Comparison of ENCODE assay signal across 8 cellular contexts in the genomic region with DNA sequence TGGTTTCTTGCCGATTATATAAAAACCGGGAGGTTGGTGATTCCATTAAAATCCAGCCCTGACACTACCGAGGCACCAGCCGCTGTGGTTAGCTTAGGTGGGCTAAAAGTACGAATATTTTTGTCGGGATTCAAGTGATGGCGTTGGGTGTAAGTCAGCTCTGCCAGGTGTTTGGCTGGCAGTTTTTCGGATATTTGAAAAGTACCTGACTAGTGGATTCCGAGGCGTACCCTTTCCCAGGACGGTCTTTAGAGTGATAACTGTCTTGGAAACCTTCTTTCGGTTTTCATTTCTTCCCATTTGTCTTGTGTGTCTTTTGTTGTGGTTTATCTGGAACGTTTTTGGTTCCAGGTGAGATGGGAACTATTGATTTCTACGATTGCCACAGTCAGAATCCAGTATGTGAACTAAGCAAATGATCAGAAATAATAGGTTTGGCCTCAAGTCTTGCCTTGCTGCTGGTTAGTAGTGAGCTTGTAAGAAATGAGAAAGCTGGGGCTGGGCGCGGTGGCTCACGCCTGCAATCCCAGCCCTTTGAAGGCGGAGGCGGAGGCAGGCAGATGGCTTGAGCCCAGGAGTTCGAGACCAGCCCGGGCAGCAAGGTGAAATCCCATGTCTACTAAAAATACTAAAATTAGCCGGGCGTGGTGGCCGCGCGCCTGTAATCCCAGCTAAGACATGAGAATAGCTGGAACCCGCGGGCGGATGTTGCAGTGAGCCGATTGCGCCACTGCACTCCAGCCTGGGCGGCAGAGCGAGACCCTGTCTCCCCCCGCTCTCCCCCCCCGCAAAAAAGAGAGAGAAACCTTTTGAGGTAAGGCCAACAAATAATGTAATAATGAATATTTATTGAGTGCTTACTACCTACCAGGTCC. TPM values are rescaled to one million over a fixed set of nuclear protein-coding genes. Genes with fewer than 3 reads are reported as not detected.
A peak's percentile ranks its signal among the peaks of the same experiment; 100 is the strongest.
DNase-seq lines count a peak whose midpoint lies in the region; ATAC-seq and TF ChIP-seq lines count a peak whose summit lies in the region.

No MANE protein-coding gene starts in this region.

- no peaks in the 10 kb centered on the region for H3K9me3 Mint-ChIP-seq in activated CD4-positive, alpha-beta T cell treated with anti-CD3 and anti-CD28 coated beads for 36 hours (ENCODE audit: low read depth)
- no peaks in the 10 kb centered on the region for H3K9me3 Mint-ChIP-seq in memory B cell

- H3K27me3 ChIP-seq in effector memory CD4-positive, alpha-beta T cell (replicated peaks; ENCODE audit: control insufficient read depth, insufficient read depth, low read length, poor library complexity, severe bottlenecking) = no peaks in the 10 kb centered on the region

- peak overlapping the region; percentile 87 for H3K27ac Mint-ChIP-seq in activated CD4-positive, alpha-beta T cell treated with anti-CD3 and anti-CD28 coated beads for 36 hours
- peak overlapping the region; percentile 94 for H3K27ac Mint-ChIP-seq in memory B cell

- ATAC-seq in activated CD4-positive, alpha-beta T cell treated with anti-CD3 and anti-CD28 coated beads for 36 hours = no peak
- ATAC-seq in memory B cell (ENCODE audit: low read depth) = no peak
- ATAC-seq in GM21576 (IDR thresholded peaks at IDR 0.05; ENCODE audit: unreplicated experiment) = no peak

- peaks cover 45% of the 10 kb centered on the region for H3K4me1 Mint-ChIP-seq in activated CD4-positive, alpha-beta T cell treated with anti-CD3 and anti-CD28 coated beads for 36 hours
- peaks cover 34% of the 10 kb centered on the region for H3K4me1 Mint-ChIP-seq in memory B cell

- POLR2A ChIA-PET in activated CD4-positive, alpha-beta T cell treated with anti-CD3 and anti-CD28 coated beads for 36 hours (lab: Charles Lee) = interaction anchor here (0.6 to 0.7 kb wide), 2 partner anchors 40 to 1108 kb away, joined by 3 to 5 read pairs; no protein-coding TSS in a partner anchor

- H3K27me3 Mint-ChIP-seq in activated CD4-positive, alpha-beta T cell treated with anti-CD3 and anti-CD28 coated beads for 36 hours = no peaks in the 10 kb centered on the region
- H3K27me3 Mint-ChIP-seq in memory B cell = no peaks in the 10 kb centered on the region

- H3K9me3 ChIP-seq in effector memory CD4-positive, alpha-beta T cell (ENCODE audit: control insufficient read depth, low read length) = no peaks in the 10 kb centered on the region

- H3K4me1 ChIP-seq in effector memory CD4-positive, alpha-beta T cell (ENCODE audit: control insufficient read depth, insufficient read depth, low read length, poor library complexity, severe bottlenecking) = peaks cover 6% of the 10 kb centered on the region

- CTCF ChIA-PET in activated CD4-positive, alpha-beta T cell treated with anti-CD3 and anti-CD28 coated beads for 36 hours (lab: Charles Lee) = interaction anchor here (0.7 to 0.8 kb wide), 3 partner anchors 11 to 137 kb away, joined by 3 to 4 read pairs (median 4); no protein-coding TSS in a partner anchor

- no peak for TF ChIP-seq RAD21 in Ishikawa (IDR thresholded peaks at IDR 0.05; ENCODE audit: low read depth)

- H3K27ac ChIP-seq in effector memory CD4-positive, alpha-beta T cell (ENCODE audit: insufficient read depth, low read length, poor library complexity, severe bottlenecking) = peak overlapping the region; percentile 87

- DNase-seq in COR-L47 (lab: John Stamatoyannopoulos, UW) (peak; percentile 35), memory B cell (ENCODE audit: low spot score in 2 of 2) (no peak), islet precursor cell (no peak)
- peak; percentile 73 for DNase-seq in activated CD4-positive, alpha-beta T cell treated with anti-CD3 and anti-CD28 coated beads for 36 hours
- DNase-seq in effector memory CD4-positive, alpha-beta T cell = no peak
- DNase-seq in stimulated activated naive CD4-positive, alpha-beta T cell treated with Interleukin-2 at 50 U/mL for 16 hours (lab: John Stamatoyannopoulos, UW) = peak; percentile 23

- H3K36me3 ChIP-seq in effector memory CD4-positive, alpha-beta T cell (ENCODE audit: control insufficient read depth, insufficient read depth, low read length) = no peaks in the 10 kb centered on the region

- no peak for TF ChIP-seq EP300 in Ishikawa (IDR thresholded peaks at IDR 0.05; ENCODE audit: borderline replicate concordance)

- no peaks in the 10 kb centered on the region for H3K36me3 Mint-ChIP-seq in activated CD4-positive, alpha-beta T cell treated with anti-CD3 and anti-CD28 coated beads for 36 hours (ENCODE audit: low read depth)
- no peaks in the 10 kb centered on the region for H3K36me3 Mint-ChIP-seq in memory B cell

- intact Hi-C loops in activated CD4-positive, alpha-beta T cell treated with anti-CD3 and anti-CD28 coated beads for 36 hours (cut with DNase I, micrococcal nuclease) = loop anchor here (2.0 to 5.0 kb wide), 2 partner anchors 41 to 196 kb away; a partner anchor contains a TSS

- H3K4me3 ChIP-seq in effector memory CD4-positive, alpha-beta T cell (ENCODE audit: insufficient read depth, low read depth, low read length, poor library complexity, severe bottlenecking) = peak overlapping the region; percentile 83

- peak overlapping the region; percentile 89 for H3K4me3 Mint-ChIP-seq in activated CD4-positive, alpha-beta T cell treated with anti-CD3 and anti-CD28 coated beads for 36 hours
- peak overlapping the region; percentile 93 for H3K4me3 Mint-ChIP-seq in memory B cell

TF ChIP-seq in Ishikawa, 13 proteins besides CTCF, POLR2A, EP300 and RAD21:
- TF ChIP-seq, protein P1, sequence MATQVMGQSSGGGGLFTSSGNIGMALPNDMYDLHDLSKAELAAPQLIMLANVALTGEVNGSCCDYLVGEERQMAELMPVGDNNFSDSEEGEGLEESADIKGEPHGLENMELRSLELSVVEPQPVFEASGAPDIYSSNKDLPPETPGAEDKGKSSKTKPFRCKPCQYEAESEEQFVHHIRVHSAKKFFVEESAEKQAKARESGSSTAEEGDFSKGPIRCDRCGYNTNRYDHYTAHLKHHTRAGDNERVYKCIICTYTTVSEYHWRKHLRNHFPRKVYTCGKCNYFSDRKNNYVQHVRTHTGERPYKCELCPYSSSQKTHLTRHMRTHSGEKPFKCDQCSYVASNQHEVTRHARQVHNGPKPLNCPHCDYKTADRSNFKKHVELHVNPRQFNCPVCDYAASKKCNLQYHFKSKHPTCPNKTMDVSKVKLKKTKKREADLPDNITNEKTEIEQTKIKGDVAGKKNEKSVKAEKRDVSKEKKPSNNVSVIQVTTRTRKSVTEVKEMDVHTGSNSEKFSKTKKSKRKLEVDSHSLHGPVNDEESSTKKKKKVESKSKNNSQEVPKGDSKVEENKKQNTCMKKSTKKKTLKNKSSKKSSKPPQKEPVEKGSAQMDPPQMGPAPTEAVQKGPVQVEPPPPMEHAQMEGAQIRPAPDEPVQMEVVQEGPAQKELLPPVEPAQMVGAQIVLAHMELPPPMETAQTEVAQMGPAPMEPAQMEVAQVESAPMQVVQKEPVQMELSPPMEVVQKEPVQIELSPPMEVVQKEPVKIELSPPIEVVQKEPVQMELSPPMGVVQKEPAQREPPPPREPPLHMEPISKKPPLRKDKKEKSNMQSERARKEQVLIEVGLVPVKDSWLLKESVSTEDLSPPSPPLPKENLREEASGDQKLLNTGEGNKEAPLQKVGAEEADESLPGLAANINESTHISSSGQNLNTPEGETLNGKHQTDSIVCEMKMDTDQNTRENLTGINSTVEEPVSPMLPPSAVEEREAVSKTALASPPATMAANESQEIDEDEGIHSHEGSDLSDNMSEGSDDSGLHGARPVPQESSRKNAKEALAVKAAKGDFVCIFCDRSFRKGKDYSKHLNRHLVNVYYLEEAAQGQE (IDR thresholded peaks at IDR 0.05; ENCODE audit: low read depth) = no peak
- TF ChIP-seq ZBTB7A (IDR thresholded peaks at IDR 0.05; ENCODE audit: low read depth) (peak; percentile 40; the same call in 1 of the 2 replicates), CREB1 (IDR thresholded peaks at IDR 0.05; ENCODE audit: low read depth) (no peak), CEBPB (IDR thresholded peaks at IDR 0.05) (peak; percentile 80)

RNA-seq across cellular contexts. Expression of a gene that starts 1.4 kb away (rescaled TPM):
- 10 to 100 TPM; 20.7 to 25.6 TPM for total RNA-seq in activated CD4-positive, alpha-beta T cell treated with anti-CD3 and anti-CD28 coated beads for 36 hours

RNA-seq across cellular contexts. Expression of a gene that starts 14.4 kb away (rescaled TPM):
- 10 to 100 TPM; 22.7 to 23.4 TPM for total RNA-seq in activated CD4-positive, alpha-beta T cell treated with anti-CD3 and anti-CD28 coated beads for 36 hours

RNA-seq across cellular contexts. Expression of a gene that starts 40.0 kb away (rescaled TPM):
- 10 to 100 TPM; 43.6 to 77.5 TPM for total RNA-seq in activated CD4-positive, alpha-beta T cell treated with anti-CD3 and anti-CD28 coated beads for 36 hours

Comparison
In these comparisons a context has a peak if more than half of its experiments do, and no peak if none do; other contexts are left out.
1. DNase-seq: peak in COR-L47 (single experiment), activated CD4-positive, alpha-beta T cell treated with anti-CD3 and anti-CD28 coated beads for 36 hours (single experiment) and stimulated activated naive CD4-positive, alpha-beta T cell treated with Interleukin-2 at 50 U/mL for 16 hours (single experiment); none in effector memory CD4-positive, alpha-beta T cell (0 of 3), memory B cell (0 of 2) and islet precursor cell (single experiment).